ENCODE assay signal across 18 cellular contexts in genomic region chr5:169964247-169964646, GRCh38.
"Had no signal": no experiment of that assay in that cellular context is flagged by ENCODE, and none has a peak within 500 bp of the region (broad histone marks: within the 10 kb centered on the region; RNA-seq: fewer than 3 reads in every experiment).

No MANE protein-coding gene starts in this region.

- DNase-seq: dorsolateral prefrontal cortex; effector CD4-positive, alpha-beta T cell; foreskin fibroblast; gastrocnemius medialis; heart left ventricle; kidney; left lung; mesendoderm; midbrain; naive thymus-derived CD4-positive, alpha-beta T cell; nucleus accumbens; sigmoid colon; spleen; stimulated activated CD4-positive, alpha-beta T cell treated with anti-CD3 and anti-CD28 coated beads, Interleukin-4, amount 100 ng/mL, for 4 hours; stimulated activated naive B cell treated with anti-CD40 and anti-IgM and Interleukin-4, amounts not matched to agents 10 μg/mL and 1 μg/mL and 100 μg/mL, for 72 hours; upper lobe of left lung; uterus had no signal

- ATAC-seq: esophagus mucosa; gastrocnemius medialis; heart left ventricle; left lung; naive thymus-derived CD4-positive, alpha-beta T cell; stimulated activated naive B cell treated with anti-CD40 and anti-IgM and Interleukin-4, amounts not matched to agents 10 μg/mL and 1 μg/mL and 100 μg/mL, for 72 hours had no signal
